Comparison of ENCODE assay signal across 11 cellular contexts in genomic region chr9:128788445-128788844, GRCh38. TPM values are rescaled to one million over a fixed set of nuclear protein-coding genes. Genes with fewer than 3 reads are reported as not detected.
A peak's percentile ranks its signal among the peaks of the same experiment; 100 is the strongest.
DNase-seq lines count a peak whose midpoint lies in the region; ATAC-seq, FAIRE-seq and TF ChIP-seq lines count a peak whose summit lies in the region.
"Had no signal": no experiment of that assay in that cellular context is flagged by ENCODE, and none has a peak within 500 bp of the region (broad histone marks: within the 10 kb centered on the region; RNA-seq: fewer than 3 reads in every experiment).

No MANE protein-coding gene starts in this region.

- in situ Hi-C loops in GM12878 (cut with MboI), result no loop called here

- H3K4me1 ChIP-seq in GM12878 (ENCODE audit: control insufficient read depth, insufficient read depth, low read length) (peaks cover 10% of the 10 kb centered on the region), heart right ventricle (peaks cover 8 to 25% (median 19%) of the 10 kb centered on the region in 9 donors)

- no peak for TF ChIP-seq EP300 in GM12878 (IDR thresholded peaks at IDR 0.05; ENCODE audit: borderline replicate concordance in 1 of 2, control insufficient read depth in 1 of 2, low read depth in 2 of 2, low read length in 2 of 2)

- SMC1A ChIA-PET in GM12878 (lab: Charles Lee; ENCODE audit: uncharacterized antibody, unreplicated experiment), result interaction anchor here (0.9 to 2.2 kb wide), 6 partner anchors 10 to 139 kb away, joined by 3 to 18 read pairs (median 5); partner anchors contain the start of genes SPOUT1 and ZER1

- TF ChIP-seq CTCF in AG04450 (IDR thresholded peaks at IDR 0.05; ENCODE audit: low read depth, low read length) (no peak), HL-60 (IDR thresholded peaks at IDR 0.05; ENCODE audit: insufficient read depth, low read length) (no peak), GM12878 (IDR thresholded peaks at IDR 0.05 in 2 of 3, conservative IDR thresholded peaks at IDR 0.05 in 1 of 3; ENCODE audit: control insufficient read depth in 2 of 3, extremely low read depth in 1 of 3, insufficient read depth in 1 of 3, low read depth in 3 of 3, low read length in 3 of 3) (no peak), mesothelial cell of epicardium (IDR thresholded peaks at IDR 0.05; ENCODE audit: unreplicated experiment) (no peak), heart right ventricle (IDR thresholded peaks at IDR 0.05) (no peak)

- H3K27me3 Mint-ChIP-seq in mesothelial cell of epicardium (ENCODE audit: low read depth), result no peaks in the 10 kb centered on the region

- peaks cover 8% of the 10 kb centered on the region for H3K36me3 Mint-ChIP-seq in mesothelial cell of epicardium

- no peak for TF ChIP-seq RAD21 in GM12878 (IDR thresholded peaks at IDR 0.05; ENCODE audit: insufficient read depth, low read depth, low read length)

- H3K4me1 Mint-ChIP-seq in mesothelial cell of epicardium, result peaks cover 8% of the 10 kb centered on the region

- H3K9me3 Mint-ChIP-seq in mesothelial cell of epicardium, result no peaks in the 10 kb centered on the region

- no peaks in the 10 kb centered on the region for H4K20me1 ChIP-seq in GM12878 (ENCODE audit: control insufficient read depth, insufficient read depth)

- DNase-seq in AG04450 (ENCODE audit: low read depth, low spot score) (no peak), HL-60 (ENCODE audit: low read depth in 1 of 2, low spot score in 1 of 2) (peak in 1 of 2 experiments; percentile 17), GM12878 (ENCODE audit: low read depth, low spot score) (no peak), mesothelial cell of epicardium (ENCODE audit: low spot score in 2 of 2, unreplicated experiment in 2 of 2) (no peak), NCI-H187 treated with DMSO at 0.1 percent for 48 hours (lab: John Stamatoyannopoulos, UW) (no peak), heart right ventricle (no peak)
- no peak for DNase-seq in stimulated activated CD4-positive, alpha-beta T cell treated with anti-CD3 and anti-CD28 coated beads, Interleukin-1b, Interleukin-23, amount 100 ng/mL, for 48 hours
- DNase-seq: NK-92 treated with Interleukin-12 subunit alpha and Interleukin-12 subunit beta, amount 100 ng/mL, for 24 hours had no signal

- peak overlapping the region; percentile 65 for H3K9ac ChIP-seq in GM12878 (ENCODE audit: control insufficient read depth, insufficient read depth, low read length)

- H3K4me3 ChIP-seq in AG04450 (ENCODE audit: low read depth, low read length) (peak overlapping the region; percentile 94), HL-60 (replicated peaks; ENCODE audit: insufficient read depth, low read length) (peak overlapping the region; percentile 100), GM12878 (peak overlapping the region; percentile 97; the same call in 1 of the 2 replicates), heart right ventricle (peak overlapping the region in 5 of 10 donors; percentile 93 to 100 (median 95))

- no peak for TF ChIP-seq POLR2A in GM12878 (IDR thresholded peaks at IDR 0.05; ENCODE audit: low read depth, low read length)

- intact Hi-C loops in GM12878 (cut with micrococcal nuclease; ENCODE audit: unreplicated experiment) (no loop called here), heart right ventricle (cut with DNase I) (no loop called here)

- H3K27me3 ChIP-seq in AG04450 (ENCODE audit: control insufficient read depth, insufficient read depth, low read length) (no peaks in the 10 kb centered on the region), HL-60 (ENCODE audit: insufficient read depth, poor library complexity, severe bottlenecking) (no peaks in the 10 kb centered on the region), GM12878 (replicated peaks in 1 of 2; ENCODE audit: control insufficient read depth in 2 of 2, insufficient read depth in 2 of 2, low read length in 1 of 2) (no peaks in the 10 kb centered on the region), heart right ventricle (no peaks in the 10 kb centered on the region)

- H3K9me3 ChIP-seq in AG04450 (ENCODE audit: control insufficient read depth, insufficient read depth, low read length) (peaks cover 3% of the 10 kb centered on the region; the same call in 1 of the 2 replicates), GM12878 (replicated peaks; ENCODE audit: control insufficient read depth, insufficient read depth, low read length) (no peaks in the 10 kb centered on the region), heart right ventricle (no peaks in the 10 kb centered on the region)

- no peak overlapping the region for H2AFZ ChIP-seq in GM12878 (ENCODE audit: control insufficient read depth, low read depth, low read length)

- POLR2A ChIA-PET in AG04450 (lab: Yijun Ruan, JAX), result interaction anchor here (0.6 to 1.5 kb wide), 4 partner anchors 18 to 200 kb away, joined by 3 to 8 read pairs (median 3); no protein-coding TSS in a partner anchor
- POLR2A ChIA-PET in GM12878 (lab: Charles Lee), result interaction anchor here (0.5 to 2.3 kb wide), 10 partner anchors 17 to 799 kb away, joined by 3 to 13 read pairs (median 3); partner anchors contain the start of genes ENDOG, SPOUT1 and ZER1

- CTCF ChIA-PET in AG04450 (lab: Charles Lee) (interaction anchor here (2.4 to 2.7 kb wide), 2 partner anchors 30 to 86 kb away, joined by 8 to 17 read pairs; partner anchors contain the start of genes ENDOG and PKN3), GM12878 (lab: Yijun Ruan, JAX) (interaction anchor here (0.7 to 2.0 kb wide), 9 partner anchors 16 to 140 kb away, joined by 3 to 14 read pairs (median 5); partner anchors contain the start of genes ENDOG, PKN3, ZDHHC12 and ZER1)

- H3K27ac Mint-ChIP-seq in mesothelial cell of epicardium, result peak overlapping the region; percentile 95

- H3K36me3 ChIP-seq in GM12878 (ENCODE audit: control insufficient read depth in 2 of 2, insufficient read depth in 2 of 2, low read length in 1 of 2) (peaks cover 1 to 4% of the 10 kb centered on the region in 2 experiments; a peak in 3 of 4 replicates), heart right ventricle (peaks cover 0 to 50% (median 27%) of the 10 kb centered on the region in 9 donors)

- no TSS peak for BruUV-seq in GM12878 (replicated peaks; lab: Mats Ljungman, UMichigan)

- ATAC-seq in GM12878, result no peak
- no peak for ATAC-seq in HG03460 (IDR thresholded peaks at IDR 0.05; ENCODE audit: unreplicated experiment)
- ATAC-seq in heart right ventricle, result no peak

- 100% methylated on average over 1 of the region's 1 CpG for WGBS in GM12878 (ENCODE audit: insufficient coverage, insufficient replicate concordance, low lambda C conversion rate, missing lambda C conversion rate)
- WGBS in heart right ventricle, 2 donors, result 83 to 88% methylated on average over 1 of the region's 1 CpG

- FAIRE-seq in GM12878 (lab: Jason Lieb, UNC), result no peak
- FAIRE-seq: G401.6, HTR-8/SVneo had no signal

- peak overlapping the region; percentile 95 for H3K4me3 Mint-ChIP-seq in mesothelial cell of epicardium

- peaks cover 19% of the 10 kb centered on the region for H3K79me2 ChIP-seq in GM12878 (ENCODE audit: control insufficient read depth, insufficient read depth, low read length)

- peak overlapping the region; percentile 64 for H3K4me2 ChIP-seq in GM12878 (ENCODE audit: control insufficient read depth, insufficient read depth)

- RAD21 ChIA-PET in GM12878 (lab: Charles Lee; ENCODE audit: unreplicated experiment), result interaction anchor here (1.0 to 1.5 kb wide), 4 partner anchors 17 to 30 kb away, joined by 4 to 6 read pairs (median 4); partner anchors contain the start of genes ENDOG and ZER1

- H3K27ac ChIP-seq in AG04450 (ENCODE audit: low read depth, low read length), result no peak overlapping the region
- H3K27ac ChIP-seq in HL-60 (replicated peaks), result peak overlapping the region; percentile 79
- no peak overlapping the region for H3K27ac ChIP-seq in GM12878 (ENCODE audit: control insufficient read depth, insufficient read depth)
- peak overlapping the region in 1 of 10 donors; percentile 95 for H3K27ac ChIP-seq in heart right ventricle

RNA-seq across cellular contexts. Expression of gene TBC1D13, which starts 1.4 kb away (rescaled TPM):
- polyA plus RNA-seq in AG04450 (2011; rRNA removed) (25.7 and 27.4 TPM in 2 replicates), GM12878 (2011; rRNA removed) (9.5 and 21.2 TPM in 2 replicates), GM12878 (2014; fragmentation: Illumina TruSeq; extraction: Trizol) (16.3 and 22.1 TPM in 2 replicates), GM12878 (2014; fragmentation: Nextera tagmentation; extraction: Ambion mirVana) (1 to 10 TPM; 3.0 to 3.1 TPM), GM12878 (2014; rRNA removed) (16.7 and 19.1 TPM in 2 replicates), GM12878 (2016; fragmentation: Nextera tagmentation; extraction: Ambion mirVana) (10 to 100 TPM; 22.2 to 23.1 TPM), heart right ventricle (10 to 100 TPM; 12.3 to 13.5 TPM)
- polyA minus RNA-seq in AG04450 (2011; rRNA and poly(A)+ RNA removed), result 21.7 and 25.2 TPM in 2 replicates
- total RNA-seq in GM12878 (2013; cell fraction: nucleolus; rRNA removed), result 12.2 and 12.5 TPM in 2 replicates
- total RNA-seq in GM12878 (2014; rRNA removed) (9.2 and 10.8 TPM in 2 replicates), GM12878 (2014; rRNA removed; fragmentation: Illumina TruSeq; extraction: Trizol) (6.3 and 7.1 TPM in 2 replicates), GM12878 (2021) (18.7 and 20.5 TPM in 2 replicates), mesothelial cell of epicardium (34.9 to 37.8 TPM (median 35.4 TPM) in 3 replicates), heart right ventricle (10 to 100 TPM; 15.0 to 21.3 (median 17.8) TPM)
- 28.7 TPM for polyA plus RNA-seq in GM12878 (2011; ENCODE audit: low read depth)
- 20.5 and 22.0 TPM in 2 replicates for polyA plus RNA-seq in GM12878 (2011; cell fraction: cytosol; rRNA removed)
- polyA plus RNA-seq in GM12878 (2011; cell fraction: nucleus; rRNA removed), result 25.1 and 27.1 TPM in 2 replicates
- 11.4 and 15.1 TPM in 2 replicates for polyA plus RNA-seq in GM12878 (2012)
- polyA minus RNA-seq in GM12878 (2011; rRNA and poly(A)+ RNA removed), result 12.2 and 15.4 TPM in 2 replicates
- 5.1 and 6.0 TPM in 2 replicates for polyA minus RNA-seq in GM12878 (2011; cell fraction: cytosol; rRNA and poly(A)+ RNA removed)
- 6.4 and 12.7 TPM in 2 replicates for polyA minus RNA-seq in GM12878 (2011; cell fraction: nucleus; rRNA and poly(A)+ RNA removed)

RNA-seq across cellular contexts. Expression of gene ZER1, which starts 16.7 kb away (rescaled TPM):
- 28.0 and 38.4 TPM in 2 replicates for polyA plus RNA-seq in AG04450 (2011; rRNA removed)
- 37.1 and 87.6 TPM in 2 replicates for polyA minus RNA-seq in AG04450 (2011; rRNA and poly(A)+ RNA removed)
- total RNA-seq in GM12878 (2013; cell fraction: nucleolus; rRNA removed), result 15.8 and 23.2 TPM in 2 replicates
- 8.9 and 11.2 TPM in 2 replicates for total RNA-seq in GM12878 (2014; rRNA removed)
- 3.6 and 3.8 TPM in 2 replicates for total RNA-seq in GM12878 (2014; rRNA removed; fragmentation: Illumina TruSeq; extraction: Trizol)
- 14.0 and 14.7 TPM in 2 replicates for total RNA-seq in GM12878 (2021)
- 5.7 TPM for polyA plus RNA-seq in GM12878 (2011; ENCODE audit: low read depth)
- 6.7 and 16.9 TPM in 2 replicates for polyA plus RNA-seq in GM12878 (2011; rRNA removed)
- 23.0 and 24.0 TPM in 2 replicates for polyA plus RNA-seq in GM12878 (2011; cell fraction: cytosol; rRNA removed)
- 40.8 and 44.1 TPM in 2 replicates for polyA plus RNA-seq in GM12878 (2011; cell fraction: nucleus; rRNA removed)
- 12.3 and 13.8 TPM in 2 replicates for polyA plus RNA-seq in GM12878 (2012)
- 2.2 and 5.8 TPM in 2 replicates for polyA plus RNA-seq in GM12878 (2014; fragmentation: Illumina TruSeq; extraction: Trizol)
- polyA plus RNA-seq in GM12878 (2014; fragmentation: Nextera tagmentation; extraction: Ambion mirVana), result under 1 TPM; 0.32 to 0.47 TPM
- polyA plus RNA-seq in GM12878 (2014; rRNA removed), result 14.5 and 14.7 TPM in 2 replicates
- 1 to 10 TPM; 7.4 to 8.4 TPM for polyA plus RNA-seq in GM12878 (2016; fragmentation: Nextera tagmentation; extraction: Ambion mirVana)
- 11.0 and 19.2 TPM in 2 replicates for polyA minus RNA-seq in GM12878 (2011; rRNA and poly(A)+ RNA removed)
- 8.7 and 10.1 TPM in 2 replicates for polyA minus RNA-seq in GM12878 (2011; cell fraction: cytosol; rRNA and poly(A)+ RNA removed)
- 7.0 and 11.6 TPM in 2 replicates for polyA minus RNA-seq in GM12878 (2011; cell fraction: nucleus; rRNA and poly(A)+ RNA removed)
- total RNA-seq in mesothelial cell of epicardium, result 37.2 to 39.0 TPM (median 38.7 TPM) in 3 replicates
- total RNA-seq in heart right ventricle, result 10 to 100 TPM; 51.8 to 71.1 (median 60.9) TPM
- 10 to 100 TPM; 24.3 to 36.3 TPM for polyA plus RNA-seq in heart right ventricle

RNA-seq across cellular contexts. Expression of gene ENDOG, which starts 29.9 kb away (rescaled TPM):
- polyA plus RNA-seq in AG04450 (2011; rRNA removed) (6.3 and 7.8 TPM in 2 replicates), GM12878 (2011; rRNA removed) (6.6 and 12.2 TPM in 2 replicates), GM12878 (2014; fragmentation: Illumina TruSeq; extraction: Trizol) (1.0 and 3.2 TPM in 2 replicates), GM12878 (2014; fragmentation: Nextera tagmentation; extraction: Ambion mirVana) (1 to 10 TPM in 1 of 2 experiments, under 1 TPM in 1; 0.84 to 1.8 TPM), GM12878 (2014; rRNA removed) (24.9 and 31.4 TPM in 2 replicates), GM12878 (2016; fragmentation: Nextera tagmentation; extraction: Ambion mirVana) (10 to 100 TPM in 1 of 2 experiments, under 1 TPM in 1; 0.92 to 19.3 TPM), heart right ventricle (10 to 100 TPM; 51.3 to 98.8 TPM)
- 4.9 and 6.5 TPM in 2 replicates for polyA minus RNA-seq in AG04450 (2011; rRNA and poly(A)+ RNA removed)
- 4.7 and 5.3 TPM in 2 replicates for total RNA-seq in GM12878 (2013; cell fraction: nucleolus; rRNA removed)
- total RNA-seq in GM12878 (2014; rRNA removed) (22.1 and 29.2 TPM in 2 replicates), GM12878 (2014; rRNA removed; fragmentation: Illumina TruSeq; extraction: Trizol) (4.8 and 5.8 TPM in 2 replicates), GM12878 (2021) (28.1 and 28.2 TPM in 2 replicates), mesothelial cell of epicardium (9.8 to 10.4 TPM (median 10.1 TPM) in 3 replicates), heart right ventricle (10 to 100 TPM; 40.9 to 97.2 (median 52.0) TPM)
- polyA plus RNA-seq in GM12878 (2011; ENCODE audit: low read depth), result 3.2 TPM
- polyA plus RNA-seq in GM12878 (2011; cell fraction: cytosol; rRNA removed), result 18.4 and 36.3 TPM in 2 replicates
- polyA plus RNA-seq in GM12878 (2011; cell fraction: nucleus; rRNA removed), result 22.1 and 25.7 TPM in 2 replicates
- 7.6 and 8.4 TPM in 2 replicates for polyA plus RNA-seq in GM12878 (2012)
- 7.0 and 8.1 TPM in 2 replicates for polyA minus RNA-seq in GM12878 (2011; rRNA and poly(A)+ RNA removed)
- polyA minus RNA-seq in GM12878 (2011; cell fraction: cytosol; rRNA and poly(A)+ RNA removed), result 5.8 and 8.3 TPM in 2 replicates
- 4.4 and 7.0 TPM in 2 replicates for polyA minus RNA-seq in GM12878 (2011; cell fraction: nucleus; rRNA and poly(A)+ RNA removed)

RNA-seq across cellular contexts. Expression of gene SPOUT1, which starts 41.1 kb away (rescaled TPM):
- polyA plus RNA-seq in AG04450 (2011; rRNA removed), result 19.1 and 24.7 TPM in 2 replicates
- polyA minus RNA-seq in AG04450 (2011; rRNA and poly(A)+ RNA removed), result 53.7 and 94.3 TPM in 2 replicates
- 33.4 and 38.6 TPM in 2 replicates for total RNA-seq in GM12878 (2013; cell fraction: nucleolus; rRNA removed)
- 40.5 and 49.2 TPM in 2 replicates for total RNA-seq in GM12878 (2014; rRNA removed)
- total RNA-seq in GM12878 (2014; rRNA removed; fragmentation: Illumina TruSeq; extraction: Trizol), result 14.3 and 17.3 TPM in 2 replicates
- total RNA-seq in GM12878 (2021), result 75.0 and 77.8 TPM in 2 replicates
- 17.2 TPM for polyA plus RNA-seq in GM12878 (2011; ENCODE audit: low read depth)
- polyA plus RNA-seq in GM12878 (2011; rRNA removed), result 21.7 and 48.0 TPM in 2 replicates
- polyA plus RNA-seq in GM12878 (2011; cell fraction: cytosol; rRNA removed), result 57.9 and 63.5 TPM in 2 replicates
- 156 and 204 TPM in 2 replicates for polyA plus RNA-seq in GM12878 (2011; cell fraction: nucleus; rRNA removed)
- 30.1 and 30.2 TPM in 2 replicates for polyA plus RNA-seq in GM12878 (2012)
- polyA plus RNA-seq in GM12878 (2014; fragmentation: Illumina TruSeq; extraction: Trizol), result 5.0 and 22.6 TPM in 2 replicates
- 10 to 100 TPM in 1 of 2 experiments, 1 to 10 TPM in 1; 5.7 to 16.4 TPM for polyA plus RNA-seq in GM12878 (2014; fragmentation: Nextera tagmentation; extraction: Ambion mirVana)
- polyA plus RNA-seq in GM12878 (2014; rRNA removed), result 40.7 and 49.1 TPM in 2 replicates
- polyA plus RNA-seq in GM12878 (2016; fragmentation: Nextera tagmentation; extraction: Ambion mirVana), result 10 to 100 TPM; 85.2 to 95.0 TPM
- polyA minus RNA-seq in GM12878 (2011; rRNA and poly(A)+ RNA removed), result 26.3 and 30.0 TPM in 2 replicates
- polyA minus RNA-seq in GM12878 (2011; cell fraction: cytosol; rRNA and poly(A)+ RNA removed), result 16.0 and 22.5 TPM in 2 replicates
- polyA minus RNA-seq in GM12878 (2011; cell fraction: nucleus; rRNA and poly(A)+ RNA removed), result 16.1 and 25.9 TPM in 2 replicates
- total RNA-seq in mesothelial cell of epicardium, result 34.6 to 44.8 TPM (median 38.1 TPM) in 3 replicates
- total RNA-seq in heart right ventricle, result 10 to 100 TPM in 9 of 10 donors, 1 to 10 TPM in 1; 9.9 to 22.1 (median 16.4) TPM
- polyA plus RNA-seq in heart right ventricle, result 10 to 100 TPM; 20.8 to 22.4 TPM
